Comparison of ENCODE assay signal across 19 cellular contexts in genomic region chr19:18424890-18425514, GRCh38. TPM values are rescaled to one million over a fixed set of nuclear protein-coding genes. Genes with fewer than 3 reads are reported as not detected.
A peak's percentile ranks its signal among the peaks of the same experiment; 100 is the strongest.
DNase-seq lines count a peak whose midpoint lies in the region; ATAC-seq and TF ChIP-seq lines count a peak whose summit lies in the region.
"Had no signal": no experiment of that assay in that cellular context is flagged by ENCODE, and none has a peak within 500 bp of the region (broad histone marks: within the 10 kb centered on the region; RNA-seq: fewer than 3 reads in every experiment).

No MANE protein-coding gene starts in this region.

- H3K9me3 Mint-ChIP-seq in effector memory CD8-positive, alpha-beta T cell: no peaks in the 10 kb centered on the region
- H3K9me3 Mint-ChIP-seq: mesothelial cell of epicardium had no signal

- no peak for ATAC-seq in effector memory CD8-positive, alpha-beta T cell (replicated peaks)
- ATAC-seq in upper lobe of right lung: no peak

- peak overlapping the region; percentile 98 for H3K4me2 ChIP-seq in BLaER1

- H3K9ac ChIP-seq in BLaER1: peak overlapping the region; percentile 70; the same call in 1 of the 2 replicates

- no peak for TF ChIP-seq CTCF in HEK293 (tag by site-specific recombination; IDR thresholded peaks at IDR 0.05)
- no peak for TF ChIP-seq CTCF in spleen (IDR thresholded peaks at IDR 0.05 in 8 of 11, conservative IDR thresholded peaks at IDR 0.05 in 3 of 11)
- no peak for TF ChIP-seq CTCF in upper lobe of right lung (IDR thresholded peaks at IDR 0.05)

- H3K27ac ChIP-seq in BLaER1: peak overlapping the region; percentile 72; the same call in 1 of the 2 replicates
- no peak overlapping the region for H3K27ac ChIP-seq in HEK293 (ENCODE audit: extremely low read depth, low read depth, low read length)
- H3K27ac ChIP-seq in spleen: peak overlapping the region in 6 of 8 donors; percentile 5 to 92 (median 32)
- H3K27ac ChIP-seq in upper lobe of right lung: no peak overlapping the region

- H3K4me1 ChIP-seq in BLaER1 (peaks cover 93% of the 10 kb centered on the region), HEK293 (ENCODE audit: control insufficient read depth, insufficient read depth, low read length) (peaks cover 14% of the 10 kb centered on the region), spleen (peaks cover 55 to 100% (median 93%) of the 10 kb centered on the region in 6 donors), upper lobe of right lung (peaks cover 39% of the 10 kb centered on the region)

- H3K36me3 ChIP-seq in BLaER1 (peaks cover 12% of the 10 kb centered on the region; the same call in 1 of the 2 replicates), HEK293 (ENCODE audit: control insufficient read depth in 2 of 2, insufficient read depth in 1 of 2, low read length in 2 of 2) (no peaks in the 10 kb centered on the region), spleen (peaks cover 0 to 13% (median 0%) of the 10 kb centered on the region in 6 donors), upper lobe of right lung (no peaks in the 10 kb centered on the region)

- H3K27me3 ChIP-seq in BLaER1 (no peaks in the 10 kb centered on the region), spleen (replicated peaks in 1 of 7) (peaks cover 0 to 13% (median 0%) of the 10 kb centered on the region in 7 donors), upper lobe of right lung (no peaks in the 10 kb centered on the region)
- H3K27me3 ChIP-seq: heart right ventricle had no signal

- no peak for TF ChIP-seq POLR2A in spleen (IDR thresholded peaks at IDR 0.05)

- DNase-seq in effector memory CD8-positive, alpha-beta T cell: no peak
- DNase-seq in spleen: no peak
- DNase-seq in NCI-H526 (lab: John Stamatoyannopoulos, UW): no peak
- no peak for DNase-seq in NCI-H524 treated with DMSO at 0.1 percent for 48 hours (lab: John Stamatoyannopoulos, UW)
- DNase-seq in upper lobe of right lung: no peak
- DNase-seq in H4 (ENCODE audit: low spot score): no peak
- DNase-seq: activated CD4-positive, alpha-beta T cell treated with anti-CD3 and anti-CD28 coated beads for 1 hour; activated T-cell treated with anti-CD3 and anti-CD28 coated beads for 4 hours; DMS 273 treated with DMSO at 0.1 percent for 48 hours; heart right ventricle; islet precursor cell; NCI-H2081 treated with DMSO at 0.1 percent for 48 hours; NCI-H774; stimulated activated CD4-positive, alpha-beta T cell treated with anti-CD3 and anti-CD28 coated beads, Interleukin-4, amount 100 ng/mL, for 24 hours had no signal

- H3K4me3 Mint-ChIP-seq in effector memory CD8-positive, alpha-beta T cell: peak overlapping the region; percentile 15 to 88
- H3K4me3 Mint-ChIP-seq: mesothelial cell of epicardium had no signal

- no peaks in the 10 kb centered on the region for H3K27me3 Mint-ChIP-seq in effector memory CD8-positive, alpha-beta T cell

- H3K27ac Mint-ChIP-seq in effector memory CD8-positive, alpha-beta T cell: peak overlapping the region; percentile 67 to 95

- H3K4me3 ChIP-seq in BLaER1 (no peak overlapping the region), HEK293 (ENCODE audit: low read depth, low read length) (no peak overlapping the region), spleen (no peak overlapping the region), upper lobe of right lung (no peak overlapping the region)

- intact Hi-C loops in spleen (cut with DNase I; ENCODE audit: low total_unique reads) (no loop called here), upper lobe of right lung (cut with DNase I) (no loop called here)

- H3K9me3 ChIP-seq in BLaER1 (no peaks in the 10 kb centered on the region), HEK293 (ENCODE audit: control insufficient read depth, insufficient read depth, low read depth, low read length) (no peaks in the 10 kb centered on the region), spleen (no peaks in the 10 kb centered on the region), upper lobe of right lung (no peaks in the 10 kb centered on the region)
- H3K9me3 ChIP-seq: heart right ventricle had no signal

- CTCF ChIA-PET in HEK293 (lab: Yijun Ruan, JAX): interaction anchor here (0.8 to 1.0 kb wide), 2 partner anchors 145 to 147 kb away, joined by 3 read pairs; no protein-coding TSS in a partner anchor

- POLR2A ChIA-PET in HEK293 (lab: Yijun Ruan, JAX): interaction anchor here (0.6 to 1.6 kb wide), 4 partner anchors 9 to 144 kb away, joined by 4 to 6 read pairs (median 5); partner anchors contain the start of genes ISYNA1 and JUND

- H3K36me3 Mint-ChIP-seq in effector memory CD8-positive, alpha-beta T cell (ENCODE audit: insufficient read depth): peaks cover 65% of the 10 kb centered on the region
- H3K36me3 Mint-ChIP-seq: mesothelial cell of epicardium had no signal

- H3K4me1 Mint-ChIP-seq in effector memory CD8-positive, alpha-beta T cell (ENCODE audit: low read depth in 2 of 2): peaks cover 62 to 66% of the 10 kb centered on the region in 2 donors

- H4K20me1 ChIP-seq in BLaER1: peaks cover 80% of the 10 kb centered on the region

- WGBS in spleen, 5 donors: 78 to 90% (median 86%) methylated on average over 14 to 17 of the region's 17 CpGs

TF ChIP-seq in HEK293, 187 proteins besides CTCF, POLR2A, EP300 and RAD21:
- TF ChIP-seq, protein P1, sequence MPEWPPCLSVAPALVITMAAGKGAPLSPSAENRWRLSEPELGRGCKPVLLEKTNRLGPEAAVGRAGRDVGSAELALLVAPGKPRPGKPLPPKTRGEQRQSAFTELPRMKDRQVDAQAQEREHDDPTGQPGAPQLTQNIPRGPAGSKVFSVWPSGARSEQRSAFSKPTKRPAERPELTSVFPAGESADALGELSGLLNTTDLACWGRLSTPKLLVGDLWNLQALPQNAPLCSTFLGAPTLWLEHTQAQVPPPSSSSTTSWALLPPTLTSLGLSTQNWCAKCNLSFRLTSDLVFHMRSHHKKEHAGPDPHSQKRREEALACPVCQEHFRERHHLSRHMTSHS (tag by site-specific recombination; IDR thresholded peaks at IDR 0.05): no peak
- TF ChIP-seq ZIC2 (tag by site-specific recombination; IDR thresholded peaks at IDR 0.05) (peak; percentile 30), TRIM28 (IDR thresholded peaks at IDR 0.05; ENCODE audit: borderline replicate concordance, low read length) (no peak)

RNA-seq across cellular contexts. Expression of gene SSBP4, which starts 5.8 kb away (rescaled TPM):
- 100 to 1,000 TPM in 1 of 7 donors, 10 to 100 TPM in 6; 56.3 to 103 (median 82.4) TPM for total RNA-seq in spleen
- 100 to 1,000 TPM in 1 of 3 donors, 10 to 100 TPM in 2; 80.6 to 143 (median 94.9) TPM for polyA plus RNA-seq in spleen
- 57.3 TPM for total RNA-seq in upper lobe of right lung
- total RNA-seq in H4 (2014; rRNA removed; shearing (Covaris generic)): 44.6 and 60.9 TPM in 2 replicates

RNA-seq across cellular contexts. Expression of gene ISYNA1, which starts 12.9 kb away (rescaled TPM):
- total RNA-seq in spleen (10 to 100 TPM; 37.5 to 82.3 (median 44.4) TPM), upper lobe of right lung (34.6 TPM)
- 10 to 100 TPM; 31.7 to 58.2 (median 49.0) TPM for polyA plus RNA-seq in spleen
- 0.33 and 0.45 TPM in 2 replicates for total RNA-seq in H4 (2014; rRNA removed; shearing (Covaris generic))

RNA-seq across cellular contexts. Expression of gene LRRC25, which starts 27.6 kb away (rescaled TPM):
- total RNA-seq in spleen (100 to 1,000 TPM in 3 of 7 donors, 10 to 100 TPM in 4; 82.2 to 164 (median 90.5) TPM), upper lobe of right lung (22.7 TPM)
- polyA plus RNA-seq in spleen: 10 to 100 TPM; 14.6 to 32.2 (median 16.0) TPM
- total RNA-seq in H4 (2014; rRNA removed; shearing (Covaris generic)): 0.06 and 0.35 TPM in 2 replicates
- total RNA-seq: mesothelial cell of epicardium; RPMI7951; T-helper 2 cell treated with Interferon-gamma antibody and Interleukin-4, amounts not matched to agents 100 ng/mL and 5 ng/mL, for 36 hours had no signal

RNA-seq across cellular contexts. Expression of gene GDF15, which starts 39.0 kb away (rescaled TPM):
- 10 to 100 TPM in 2 of 7 donors, 1 to 10 TPM in 5; 1.9 to 34.3 (median 4.3) TPM for total RNA-seq in spleen
- polyA plus RNA-seq in spleen: 10 to 100 TPM in 1 of 3 donors, under 1 TPM in 2; 0.77 to 15.9 (median 0.96) TPM
- total RNA-seq in upper lobe of right lung: 105 TPM
- 376 and 378 TPM in 2 replicates for total RNA-seq in H4 (2014; rRNA removed; shearing (Covaris generic))
- total RNA-seq: T-helper 2 cell treated with Interferon-gamma antibody and Interleukin-4, amounts not matched to agents 100 ng/mL and 5 ng/mL, for 36 hours had no signal

Comparison
In these comparisons a context has a peak if more than half of its experiments do, and no peak if none do; other contexts are left out.
1. H3K27ac ChIP-seq: peak in BLaER1 (single experiment) and spleen (6 of 8); none in HEK293 (single experiment) and upper lobe of right lung (single experiment).
2. RNA of gene ISYNA1, which starts 12.9 kb away (total RNA-seq): 37.5 to 82.3 TPM in spleen and 34.6 TPM in upper lobe of right lung (single experiment); 0.33 to 0.45 TPM in H4; every median in the first group is over 10 times any median in the second.
3. RNA of gene LRRC25, which starts 27.6 kb away (total RNA-seq): 82.2 to 164 TPM in spleen and 22.7 TPM in upper lobe of right lung (single experiment); 0.06 to 0.35 TPM in H4; every median in the first group is over 10 times any median in the second.